Comparison of ENCODE assay signal across 8 cellular contexts in the genomic region with DNA sequence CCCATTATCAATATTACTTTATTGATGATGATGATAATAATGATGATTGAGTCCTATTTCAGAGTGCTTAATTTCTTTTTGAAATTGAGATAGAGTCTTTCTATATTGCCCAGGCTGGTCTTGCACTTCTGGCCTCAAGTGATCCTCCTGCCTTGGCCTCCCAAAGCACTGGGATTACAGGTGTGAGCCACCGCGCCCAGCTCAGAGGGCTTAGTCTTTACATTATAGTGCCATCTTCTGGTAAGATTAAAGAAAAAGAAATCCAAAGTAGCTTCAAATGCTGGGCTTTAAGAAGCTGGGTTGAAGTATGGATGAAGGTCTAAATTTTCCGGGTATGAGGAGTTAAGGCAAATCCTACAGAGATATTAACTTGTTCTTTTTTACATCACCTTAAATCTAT. TPM values are rescaled to one million over a fixed set of nuclear protein-coding genes. Genes with fewer than 3 reads are reported as not detected.
DNase-seq lines count a peak whose midpoint lies in the region; ATAC-seq and TF ChIP-seq lines count a peak whose summit lies in the region.

No MANE protein-coding gene starts in this region.

- H3K4me3 ChIP-seq in left lung, result no peak overlapping the region

- no peaks in the 10 kb centered on the region for H3K9me3 ChIP-seq in left lung

- H3K27ac ChIP-seq in VCaP, result no peak overlapping the region
- H3K27ac ChIP-seq in left lung, result no peak overlapping the region

- no peaks in the 10 kb centered on the region for H3K36me3 ChIP-seq in left lung

- H3K4me1 ChIP-seq in left lung, result peaks cover 6 to 42% of the 10 kb centered on the region in 2 donors

- DNase-seq in EH (ENCODE audit: low read depth), result peak; percentile 8
- DNase-seq in LHCN-M2 (ENCODE audit: low read depth), result peak; percentile 16
- DNase-seq in iris pigment epithelial cell (ENCODE audit: low read depth), result peak; percentile 24
- no peak for DNase-seq in left lung
- no peak for DNase-seq in NK-92 treated with Interleukin-12 subunit alpha and Interleukin-12 subunit beta, amount 100 ng/mL, for 24 hours (lab: John Stamatoyannopoulos, UW)

- peak; percentile 71 for TF ChIP-seq CTCF in VCaP (conservative IDR thresholded peaks at IDR 0.05)
- TF ChIP-seq CTCF in left lung (IDR thresholded peaks at IDR 0.05), result peak in 1 of 2 donors; percentile 21

- intact Hi-C loops in left lung (cut with DNase I), result no loop called here

- H3K27me3 ChIP-seq in left lung, result no peaks in the 10 kb centered on the region

- ATAC-seq in HG02678 (IDR thresholded peaks at IDR 0.05; ENCODE audit: unreplicated experiment), result no peak
- no peak for ATAC-seq in left lung
- ATAC-seq in GM18909 (IDR thresholded peaks at IDR 0.05; ENCODE audit: poor library complexity, unreplicated experiment), result no peak

RNA-seq across cellular contexts. Expression of a gene that starts 3.4 kb away (rescaled TPM):
- total RNA-seq in LHCN-M2 (2014; rRNA removed) (12.9 and 16.9 TPM in 2 replicates), left lung (10 to 100 TPM; 11.7 to 16.4 TPM)
- 5.1 TPM for polyA plus RNA-seq in LHCN-M2 (2012)

RNA-seq across cellular contexts. Expression of a gene that starts 11.8 kb away (rescaled TPM):
- total RNA-seq in LHCN-M2 (2014; rRNA removed) (not detected in 2 replicates), left lung (under 1 TPM; 0.50 to 0.84 TPM)
- not detected for polyA plus RNA-seq in LHCN-M2 (2012)

Comparison
In these comparisons a context has a peak if more than half of its experiments do, and no peak if none do; other contexts are left out.
1. DNase-seq: peak in EH (single experiment), LHCN-M2 (single experiment) and iris pigment epithelial cell (single experiment); none in left lung (0 of 2) and NK-92 treated with Interleukin-12 subunit alpha and Interleukin-12 subunit beta, amount 100 ng/mL, for 24 hours (single experiment).